8 cellular contexts compared by ENCODE assay signal in genomic region chr13:43307921-43308433, GRCh38.
A peak's percentile ranks its signal among the peaks of the same experiment; 100 is the strongest.
DNase-seq lines count a peak whose midpoint lies in the region; ATAC-seq and TF ChIP-seq lines count a peak whose summit lies in the region.

No MANE protein-coding gene starts in this region.

- H3K4me1 ChIP-seq in MM.1S (ENCODE audit: low read length) = no peaks in the 10 kb centered on the region

- in situ Hi-C loops in Caki2 (cut with HindIII; ENCODE audit: low pct_unique_long_range_greater_than_20kb, low sequenced_read_pairs) = no loop called here

- no peaks in the 10 kb centered on the region for H3K9me3 Mint-ChIP-seq in osteocyte (ENCODE audit: unreplicated experiment)
- H3K9me3 Mint-ChIP-seq in activated CD8-positive, alpha-beta memory T cell treated with anti-CD3 and anti-CD28 coated beads, Interleukin-2, amount 10 ng/mL, durations not matched to agents 7 days and 5 days (ENCODE audit: low read depth) = no peaks in the 10 kb centered on the region

- H3K4me3 Mint-ChIP-seq in osteocyte (ENCODE audit: unreplicated experiment) = no peak overlapping the region
- H3K4me3 Mint-ChIP-seq in activated CD8-positive, alpha-beta memory T cell treated with anti-CD3 and anti-CD28 coated beads, Interleukin-2, amount 10 ng/mL, durations not matched to agents 7 days and 5 days = no peak overlapping the region

- H3K27me3 Mint-ChIP-seq in osteocyte (ENCODE audit: unreplicated experiment) = no peaks in the 10 kb centered on the region
- H3K27me3 Mint-ChIP-seq in activated CD8-positive, alpha-beta memory T cell treated with anti-CD3 and anti-CD28 coated beads, Interleukin-2, amount 10 ng/mL, durations not matched to agents 7 days and 5 days = peaks cover 44% of the 10 kb centered on the region

- H3K4me3 ChIP-seq in fibroblast of pulmonary artery (replicated peaks; ENCODE audit: low read depth, low read length) (no peak overlapping the region), MM.1S (ENCODE audit: low read length) (no peak overlapping the region)

- H3K36me3 Mint-ChIP-seq in osteocyte (ENCODE audit: unreplicated experiment) = no peaks in the 10 kb centered on the region
- no peaks in the 10 kb centered on the region for H3K36me3 Mint-ChIP-seq in activated CD8-positive, alpha-beta memory T cell treated with anti-CD3 and anti-CD28 coated beads, Interleukin-2, amount 10 ng/mL, durations not matched to agents 7 days and 5 days

- H3F3A ChIP-seq in MM.1S (ENCODE audit: insufficient read depth, low read length) = no peaks in the 10 kb centered on the region

- no peaks in the 10 kb centered on the region for H3K27me3 ChIP-seq in MM.1S (replicated peaks; ENCODE audit: insufficient read depth, low read length)

- peak overlapping the region; percentile 77 for H3K27ac Mint-ChIP-seq in osteocyte (ENCODE audit: unreplicated experiment)
- H3K27ac Mint-ChIP-seq in activated CD8-positive, alpha-beta memory T cell treated with anti-CD3 and anti-CD28 coated beads, Interleukin-2, amount 10 ng/mL, durations not matched to agents 7 days and 5 days = no peak overlapping the region

- CTCF ChIA-PET in activated CD8-positive, alpha-beta memory T cell treated with anti-CD3 and anti-CD28 coated beads, Interleukin-2, amount 10 ng/mL, durations not matched to agents 7 days and 5 days (lab: Charles Lee) = no interaction called here

- TF ChIP-seq CTCF in fibroblast of pulmonary artery (IDR thresholded peaks at IDR 0.05; ENCODE audit: low read length, missing control alignments) (peak; percentile 3), osteocyte (IDR thresholded peaks at IDR 0.05) (no peak), MM.1S (IDR thresholded peaks at IDR 0.05; ENCODE audit: low read length) (no peak)

- no peaks in the 10 kb centered on the region for H3K36me3 ChIP-seq in MM.1S (replicated peaks; ENCODE audit: insufficient read depth, low read length)

- no peak overlapping the region for H3K4me2 ChIP-seq in MM.1S (ENCODE audit: low read depth, low read length)

- no peak overlapping the region for H2AFZ ChIP-seq in MM.1S (ENCODE audit: low read length)

- no peak overlapping the region for H3K9ac ChIP-seq in MM.1S (ENCODE audit: low read length)

- ATAC-seq in GM21390 (IDR thresholded peaks at IDR 0.05; ENCODE audit: unreplicated experiment) = peak; percentile 84
- ATAC-seq in activated CD8-positive, alpha-beta memory T cell treated with anti-CD3 and anti-CD28 coated beads, Interleukin-2, amount 10 ng/mL, durations not matched to agents 7 days and 5 days = no peak

- no peaks in the 10 kb centered on the region for H3K79me2 ChIP-seq in MM.1S (ENCODE audit: low read length)

- peak; percentile 70 for DNase-seq in Caki2 (ENCODE audit: low read depth)
- peak; percentile 22 for DNase-seq in HuH-7.5 (ENCODE audit: low spot score)
- peak; percentile 92 for DNase-seq in RPMI8226
- DNase-seq in fibroblast of pulmonary artery (ENCODE audit: low read depth) = peak; percentile 95
- no peak for DNase-seq in osteocyte (ENCODE audit: extremely low spot score, unreplicated experiment)
- DNase-seq in activated CD8-positive, alpha-beta memory T cell treated with anti-CD3 and anti-CD28 coated beads, Interleukin-2, amount 10 ng/mL, durations not matched to agents 7 days and 5 days = no peak
- DNase-seq in MM.1S = no peak

- H4K20me1 ChIP-seq in MM.1S (ENCODE audit: insufficient read depth, low read length) = no peaks in the 10 kb centered on the region

- H3K27ac ChIP-seq in MM.1S (ENCODE audit: low read length) = no peak overlapping the region

- H3K4me1 Mint-ChIP-seq in osteocyte (ENCODE audit: unreplicated experiment) = peaks cover 24% of the 10 kb centered on the region
- H3K4me1 Mint-ChIP-seq in activated CD8-positive, alpha-beta memory T cell treated with anti-CD3 and anti-CD28 coated beads, Interleukin-2, amount 10 ng/mL, durations not matched to agents 7 days and 5 days = no peaks in the 10 kb centered on the region

- H3K9me2 ChIP-seq in MM.1S (replicated peaks; ENCODE audit: insufficient read depth, low read length) = no peaks in the 10 kb centered on the region

- no peaks in the 10 kb centered on the region for H3K9me3 ChIP-seq in MM.1S (replicated peaks; ENCODE audit: insufficient read depth, low read length)

Comparison
In these comparisons a context has a peak if more than half of its experiments do, and no peak if none do; other contexts are left out.
1. DNase-seq: peak in Caki2 (single experiment), HuH-7.5 (single experiment), RPMI8226 (single experiment) and fibroblast of pulmonary artery (single experiment); none in osteocyte (single experiment), activated CD8-positive, alpha-beta memory T cell treated with anti-CD3 and anti-CD28 coated beads, Interleukin-2, amount 10 ng/mL, durations not matched to agents 7 days and 5 days (single experiment) and MM.1S (single experiment).